29 cellular contexts compared by ENCODE assay signal in the genomic region with DNA sequence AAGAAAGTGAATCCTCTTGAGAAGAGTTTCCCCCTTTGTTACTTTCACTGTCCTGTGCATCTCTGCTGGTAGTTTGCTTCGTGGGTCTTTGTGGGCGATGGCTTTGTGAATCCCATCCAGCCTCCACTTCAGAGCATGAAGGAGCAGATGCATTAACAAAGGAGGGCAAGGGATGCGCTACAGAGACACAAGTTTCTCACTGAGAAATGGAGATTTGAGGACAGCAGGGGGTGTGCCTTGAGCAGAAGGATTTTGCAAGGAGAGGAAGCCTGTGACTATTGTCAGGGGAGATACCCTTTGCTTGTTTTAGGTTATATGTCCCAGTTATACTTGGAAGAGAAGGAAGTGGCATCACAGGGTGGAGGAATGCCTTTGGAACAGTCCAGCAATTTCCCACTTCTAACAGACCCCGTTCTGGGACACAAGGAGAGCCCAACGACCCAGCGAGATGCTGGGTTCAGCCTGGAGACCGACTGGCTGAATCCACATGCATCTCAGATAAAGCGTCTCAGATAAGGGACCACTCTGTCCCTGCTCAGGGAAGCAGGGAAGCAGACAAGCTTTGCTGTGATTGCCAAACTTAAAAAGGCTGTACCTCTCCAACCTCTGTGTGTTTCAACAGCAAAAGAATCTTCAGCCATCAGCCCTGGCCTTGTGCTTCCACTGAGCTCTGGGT.
"Had no signal": no experiment of that assay in that cellular context is flagged by ENCODE, and none has a peak within 500 bp of the region (broad histone marks: within the 10 kb centered on the region; RNA-seq: fewer than 3 reads in every experiment).

No MANE protein-coding gene starts in this region.

- H3K27ac ChIP-seq: breast epithelium, epithelial cell of prostate, thoracic aorta, uterus had no signal

- H3K4me1 ChIP-seq: breast epithelium, uterus had no signal

- H3K9me3 ChIP-seq: breast epithelium, thoracic aorta, uterus had no signal

- H3K4me3 ChIP-seq: breast epithelium, thoracic aorta, uterus had no signal

- DNase-seq: activated B cell treated with CpG ODN at 0.5 μM for 24 hours; activated CD4-positive, alpha-beta T cell treated with anti-CD3 and anti-CD28 coated beads, Interleukin-2, amount 50 U/mL, for 1 hour; activated CD8-positive, alpha-beta memory T cell treated with anti-CD3 and anti-CD28 coated beads, Interleukin-2, amount 10 ng/mL, durations not matched to agents 7 days and 5 days; activated CD8-positive, alpha-beta T cell treated with anti-CD3 and anti-CD28 coated beads, Interleukin-2, amount 10 ng/mL, durations not matched to agents 7 days and 5 days; activated naive CD4-positive, alpha-beta T cell; activated T-cell treated with anti-CD3 and anti-CD28 coated beads, Interleukin-2, amount 50 U/mL, for 48 hours; effector CD4-positive, alpha-beta T cell; left cardiac atrium; left ventricle myocardium superior; mammary epithelial cell; naive B cell; occipital lobe; posterior cingulate gyrus; right cardiac atrium; stimulated activated CD4-positive, alpha-beta T cell treated with anti-CD3 and anti-CD28 coated beads, Interleukin-2, amount 100 ng/mL, for 48 hours; stimulated activated naive CD4-positive, alpha-beta T cell treated with Interleukin-2 at 50 U/mL for 16 hours; T-helper 2 cell; uterus had no signal

- H3K4me1 Mint-ChIP-seq: neural crest cell had no signal

- H3K9me3 Mint-ChIP-seq: activated B cell treated with CpG ODN at 0.5 μM for 24 hours; activated naive CD4-positive, alpha-beta T cell treated with anti-CD3 and anti-CD28 coated beads, Interleukin-2, amount 50 U/mL, for 72 hours; central memory CD8-positive, alpha-beta T cell; mesothelial cell of epicardium; type B pancreatic cell had no signal

- H3K36me3 Mint-ChIP-seq: mesothelial cell of epicardium, naive B cell, type B pancreatic cell had no signal

- H3K27me3 ChIP-seq: breast epithelium, uterus had no signal

- ATAC-seq: activated CD8-positive, alpha-beta memory T cell treated with anti-CD3 and anti-CD28 coated beads, Interleukin-2, amount 10 ng/mL, durations not matched to agents 7 days and 5 days; activated CD8-positive, alpha-beta T cell treated with anti-CD3 and anti-CD28 coated beads, Interleukin-2, amount 10 ng/mL, durations not matched to agents 7 days and 5 days; left cardiac atrium; left ventricle myocardium superior; right cardiac atrium had no signal

- FAIRE-seq: endometrium, frontal cortex, keratinocyte had no signal

- H3K36me3 ChIP-seq: breast epithelium, thoracic aorta, uterus had no signal

- H3K27ac Mint-ChIP-seq: activated B cell treated with CpG ODN at 0.5 μM for 24 hours; activated CD8-positive, alpha-beta memory T cell treated with anti-CD3 and anti-CD28 coated beads, Interleukin-2, amount 10 ng/mL, durations not matched to agents 7 days and 5 days; mesothelial cell of epicardium; type B pancreatic cell had no signal

- H3K27me3 Mint-ChIP-seq: activated CD8-positive, alpha-beta memory T cell treated with anti-CD3 and anti-CD28 coated beads, Interleukin-2, amount 10 ng/mL, durations not matched to agents 7 days and 5 days; central memory CD8-positive, alpha-beta T cell; naive B cell had no signal

- H3K4me3 Mint-ChIP-seq: activated B cell treated with CpG ODN at 0.5 μM for 24 hours; activated CD8-positive, alpha-beta memory T cell treated with anti-CD3 and anti-CD28 coated beads, Interleukin-2, amount 10 ng/mL, durations not matched to agents 7 days and 5 days; activated CD8-positive, alpha-beta T cell treated with anti-CD3 and anti-CD28 coated beads, Interleukin-2, amount 10 ng/mL, durations not matched to agents 7 days and 5 days; central memory CD8-positive, alpha-beta T cell; mesothelial cell of epicardium; naive B cell; neural crest cell; type B pancreatic cell had no signal
